ENCODE assay signal across 8 cellular contexts in the genomic region with DNA sequence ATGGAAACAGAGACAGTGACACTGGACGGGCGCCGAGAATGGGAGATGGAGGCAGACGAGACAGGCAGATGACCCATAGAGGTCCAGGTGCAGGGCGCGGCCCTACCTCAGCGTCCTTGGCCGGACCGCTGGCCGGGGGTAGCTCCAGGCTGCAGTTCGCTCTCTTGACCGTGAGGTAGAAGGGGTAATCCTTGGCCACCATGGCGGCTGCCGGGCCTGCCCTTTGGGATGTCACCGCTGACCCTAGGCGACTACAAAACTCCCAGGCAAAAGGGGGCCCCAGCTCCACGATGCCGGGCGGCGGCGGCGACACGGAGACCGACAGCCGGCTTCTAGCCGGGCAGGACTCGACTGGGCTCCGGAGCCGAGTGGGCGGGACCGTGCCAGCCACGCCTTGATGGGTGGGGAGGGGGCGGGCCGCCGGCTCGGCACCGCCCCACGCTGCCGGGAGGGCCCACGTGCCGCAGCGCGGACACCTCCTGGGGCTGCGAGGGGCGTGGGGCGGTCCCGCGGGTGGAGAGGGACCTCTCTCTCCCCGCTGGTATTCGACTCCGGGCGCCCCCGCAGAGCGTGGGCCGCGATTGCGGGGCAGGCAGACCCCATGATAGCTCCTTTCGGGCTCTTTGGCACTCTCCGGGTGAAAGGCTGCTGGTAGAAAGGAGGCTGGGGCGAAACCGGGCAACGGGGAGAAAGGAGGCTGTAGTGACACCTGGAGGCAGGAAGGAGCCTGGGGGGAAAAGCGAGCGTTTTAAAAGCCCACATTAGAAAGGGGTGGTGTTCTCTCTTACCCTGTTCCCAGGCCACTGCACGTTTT. TPM values are rescaled to one million over a fixed set of nuclear protein-coding genes. Genes with fewer than 3 reads are reported as not detected.
DNase-seq lines count a peak whose midpoint lies in the region; ATAC-seq and TF ChIP-seq lines count a peak whose summit lies in the region.

A gene with protein sequence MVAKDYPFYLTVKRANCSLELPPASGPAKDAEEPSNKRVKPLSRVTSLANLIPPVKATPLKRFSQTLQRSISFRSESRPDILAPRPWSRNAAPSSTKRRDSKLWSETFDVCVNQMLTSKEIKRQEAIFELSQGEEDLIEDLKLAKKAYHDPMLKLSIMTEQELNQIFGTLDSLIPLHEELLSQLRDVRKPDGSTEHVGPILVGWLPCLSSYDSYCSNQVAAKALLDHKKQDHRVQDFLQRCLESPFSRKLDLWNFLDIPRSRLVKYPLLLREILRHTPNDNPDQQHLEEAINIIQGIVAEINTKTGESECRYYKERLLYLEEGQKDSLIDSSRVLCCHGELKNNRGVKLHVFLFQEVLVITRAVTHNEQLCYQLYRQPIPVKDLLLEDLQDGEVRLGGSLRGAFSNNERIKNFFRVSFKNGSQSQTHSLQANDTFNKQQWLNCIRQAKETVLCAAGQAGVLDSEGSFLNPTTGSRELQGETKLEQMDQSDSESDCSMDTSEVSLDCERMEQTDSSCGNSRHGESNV (minus strand): TSS at position 353 of the 814 bp plus-strand sequence. CDS start 151 bp downstream, at position 202.

- peak; percentile 61 for TF ChIP-seq CTCF in DOHH2 (IDR thresholded peaks at IDR 0.05; ENCODE audit: low read depth, low read length, poor library complexity, severe bottlenecking)
- no peak for TF ChIP-seq CTCF in subcutaneous adipose tissue (IDR thresholded peaks at IDR 0.05; ENCODE audit: low read depth)

- DNase-seq in HuH-7.5 (ENCODE audit: low spot score) (peak; percentile 41), foreskin melanocyte (peak; percentile 70)
- DNase-seq in activated gamma-delta T cell treated with anti-CD3 and anti-CD28 coated beads, Interleukin-2, amount 50 U/mL, for 16 hours (ENCODE audit: low read depth): peak; percentile 79

- H3K4me1 ChIP-seq in DOHH2 (ENCODE audit: control insufficient read depth, low read length) (peaks cover 25% of the 10 kb centered on the region), neuron (ENCODE audit: insufficient read depth, low read length) (no peaks in the 10 kb centered on the region)

- H3K27ac ChIP-seq in DOHH2 (ENCODE audit: low read depth, low read length): no peak within 1 kb of the TSS

- no peaks in the 10 kb centered on the region for H3K9me3 ChIP-seq in DOHH2 (ENCODE audit: control insufficient read depth, insufficient read depth, low read length)
- H3K9me3 ChIP-seq in neuron (ENCODE audit: low read length): no peaks in the 10 kb centered on the region

- peak within 1 kb of the TSS; percentile 92 for H3K4me2 ChIP-seq in DOHH2 (ENCODE audit: low read length)

- peak; percentile 62 for TF ChIP-seq POLR2A in Raji (IDR thresholded peaks at IDR 0.05; ENCODE audit: insufficient read depth, low read depth, low read length)

- no peaks in the 10 kb centered on the region for H3K9me2 ChIP-seq in DOHH2 (replicated peaks; ENCODE audit: control insufficient read depth, low read length)

- ATAC-seq in GM21515 (IDR thresholded peaks at IDR 0.05; ENCODE audit: unreplicated experiment): peak; percentile 80

- H3K27me3 ChIP-seq in DOHH2 (ENCODE audit: control insufficient read depth, low read length) (peaks cover 11% of the 10 kb centered on the region), neuron (ENCODE audit: insufficient read depth, low read length) (peaks cover 22% of the 10 kb centered on the region)

- 0 out of 2 replicates have a peak, but pooled peaks cover 5% of the 10 kb centered on the region for H3F3A ChIP-seq in DOHH2 (ENCODE audit: control insufficient read depth, insufficient read depth)

- H3K4me3 ChIP-seq in DOHH2 (ENCODE audit: low read length): peak within 1 kb of the TSS; percentile 82
- peak within 1 kb of the TSS; percentile 50 for H3K4me3 ChIP-seq in neuron (ENCODE audit: low read length)

- H3K36me3 ChIP-seq in DOHH2 (ENCODE audit: control insufficient read depth, low read length): no peaks in the 10 kb centered on the region
- no peaks in the 10 kb centered on the region for H3K36me3 ChIP-seq in neuron (ENCODE audit: insufficient read depth, low read length)

- H4K20me1 ChIP-seq in DOHH2 (ENCODE audit: control insufficient read depth, insufficient read depth, low read depth, low read length): no peaks in the 10 kb centered on the region

- H2AFZ ChIP-seq in neuron (ENCODE audit: low read depth, low read length): peak within 1 kb of the TSS; percentile 81

- H3K79me2 ChIP-seq in DOHH2 (ENCODE audit: control insufficient read depth, low read length): no peaks in the 10 kb centered on the region

RNA-seq across cellular contexts. Expression of the gene that starts here (rescaled TPM):
- total RNA-seq in subcutaneous adipose tissue: 10 to 100 TPM; 11.3 to 28.0 (median 19.0) TPM
